ENCODE assay signal across 23 cellular contexts in the genomic region with DNA sequence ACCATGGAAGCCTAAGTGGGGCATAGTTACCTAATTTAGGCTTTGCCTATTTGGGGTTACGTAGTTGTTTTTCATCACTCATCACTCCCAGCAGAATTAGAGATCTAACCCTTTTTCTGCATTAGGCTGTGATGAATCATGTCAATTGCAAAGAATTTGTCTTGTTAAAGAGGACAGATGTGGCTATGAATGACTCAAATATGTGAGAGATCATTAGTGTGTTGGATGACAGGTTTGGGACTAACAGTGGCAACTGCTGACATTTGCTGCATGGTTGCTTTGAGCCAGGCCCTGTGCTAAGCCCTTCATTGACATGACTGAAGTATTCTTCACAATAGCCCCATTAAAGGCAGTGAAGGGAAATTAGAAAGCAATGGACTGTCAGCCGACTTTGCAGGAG.
A peak's percentile ranks its signal among the peaks of the same experiment; 100 is the strongest.
DNase-seq lines count a peak whose midpoint lies in the region; ATAC-seq and TF ChIP-seq lines count a peak whose summit lies in the region.
"Had no signal": no experiment of that assay in that cellular context is flagged by ENCODE, and none has a peak within 500 bp of the region (broad histone marks: within the 10 kb centered on the region; RNA-seq: fewer than 3 reads in every experiment).

No MANE protein-coding gene starts in this region.

- H3K27me3 ChIP-seq in PC-3 (ENCODE audit: low read length) (no peaks in the 10 kb centered on the region), osteoblast (ENCODE audit: insufficient read depth, low read length) (no peaks in the 10 kb centered on the region), colonic mucosa (no peaks in the 10 kb centered on the region)
- H3K27me3 ChIP-seq: SJSA1 had no signal

- no peaks in the 10 kb centered on the region for H4K20me1 ChIP-seq in PC-3 (ENCODE audit: low read length)
- no peaks in the 10 kb centered on the region for H4K20me1 ChIP-seq in osteoblast (ENCODE audit: insufficient read depth, low read length)

- no peaks in the 10 kb centered on the region for H3K9me3 ChIP-seq in PC-3 (ENCODE audit: low read length)
- no peaks in the 10 kb centered on the region for H3K9me3 ChIP-seq in osteoblast (ENCODE audit: low read depth, low read length)
- no peaks in the 10 kb centered on the region for H3K9me3 ChIP-seq in colonic mucosa
- H3K9me3 ChIP-seq: SJSA1 had no signal

- H3K4me3 ChIP-seq in PC-3 (ENCODE audit: low read length) (no peak overlapping the region), osteoblast (ENCODE audit: insufficient read depth, low read length) (no peak overlapping the region), colonic mucosa (no peak overlapping the region)
- H3K4me3 ChIP-seq: SJSA1 had no signal

- POLR2A ChIA-PET in PC-3 (lab: Charles Lee; ENCODE audit: unreplicated experiment): no interaction called here

- no peak overlapping the region for H3K27ac ChIP-seq in PC-3 (ENCODE audit: low read length)
- no peak overlapping the region for H3K27ac ChIP-seq in osteoblast (ENCODE audit: low read depth, low read length)
- H3K27ac ChIP-seq in colonic mucosa: no peak overlapping the region
- H3K27ac ChIP-seq: 22Rv1, C4-2B, SJSA1 had no signal

- CTCF ChIA-PET in PC-3 (lab: Charles Lee): no interaction called here

- H3K4me1 ChIP-seq in PC-3 (ENCODE audit: insufficient read depth, low read length) (no peaks in the 10 kb centered on the region), osteoblast (ENCODE audit: insufficient read depth, low read length) (peaks cover 22% of the 10 kb centered on the region), colonic mucosa (no peaks in the 10 kb centered on the region)
- H3K4me1 ChIP-seq: SJSA1 had no signal

- DNase-seq in NCI-H1694 (lab: John Stamatoyannopoulos, UW) (peak; percentile 1), NCI-H1694 treated with DMSO at 0.1 percent for 48 hours (lab: John Stamatoyannopoulos, UW) (no peak), PC-3 (no peak), osteoblast (ENCODE audit: insufficient read length, low spot score, missing footprints) (peak; percentile 79), colonic mucosa (no peak), nucleus accumbens (lab: John Stamatoyannopoulos, UW) (no peak)
- DNase-seq: ACHN, AML-193, DMS53, GOT3, Kasumi-1, NCI-H1092 treated with DMSO at 0.1 percent for 48 hours, NCI-H1436 treated with DMSO at 0.1 percent for 48 hours, NCI-H2029 treated with DMSO at 0.1 percent for 48 hours, NCI-H2171, NCI-H526 had no signal

- no peak overlapping the region for H2AFZ ChIP-seq in PC-3 (ENCODE audit: low read length)
- no peak overlapping the region for H2AFZ ChIP-seq in osteoblast (ENCODE audit: low read length)

- no peak overlapping the region for H3K4me2 ChIP-seq in PC-3 (ENCODE audit: low read length)
- no peak overlapping the region for H3K4me2 ChIP-seq in osteoblast (ENCODE audit: insufficient read depth, low read length)

- H3K79me2 ChIP-seq in PC-3 (ENCODE audit: low read length) (no peaks in the 10 kb centered on the region), osteoblast (ENCODE audit: insufficient read depth, low read length) (no peaks in the 10 kb centered on the region)

- no peaks in the 10 kb centered on the region for H3K36me3 ChIP-seq in PC-3 (ENCODE audit: low read depth, low read length)
- no peaks in the 10 kb centered on the region for H3K36me3 ChIP-seq in osteoblast (ENCODE audit: insufficient read depth, low read length)
- no peaks in the 10 kb centered on the region for H3K36me3 ChIP-seq in colonic mucosa
- H3K36me3 ChIP-seq: SJSA1 had no signal

- BruUV-seq in PC-3 (replicated peaks; lab: Mats Ljungman, UMichigan): no TSS peak

- H3K9ac ChIP-seq in PC-3 (ENCODE audit: low read length) (no peak overlapping the region), colonic mucosa (ENCODE audit: low read depth in 2 of 2, low read length in 2 of 2) (no peak overlapping the region)

- no peaks in the 10 kb centered on the region for H3F3A ChIP-seq in PC-3 (ENCODE audit: low read length, unreplicated experiment)

- 0 out of 2 replicates have a peak, but pooled peaks have one; percentile 24 for ATAC-seq in PC-3
- ATAC-seq in esophagus mucosa: peak; percentile 84
- ATAC-seq in GM19397 (IDR thresholded peaks at IDR 0.05; ENCODE audit: unreplicated experiment): no peak
- ATAC-seq: HCT116, Right ventricle myocardium inferior had no signal

- intact Hi-C loops in PC-3 (cut with micrococcal nuclease): no loop called here
- intact Hi-C loops in colonic mucosa (cut with DNase I): no loop called here

- no peak for TF ChIP-seq CTCF in PC-3 (conservative IDR thresholded peaks at IDR 0.05; ENCODE audit: low read depth, low read length)
- TF ChIP-seq CTCF in osteoblast (IDR thresholded peaks at IDR 0.05; ENCODE audit: extremely low read depth, low read depth, low read length): no peak
- no peak for TF ChIP-seq CTCF in colonic mucosa (IDR thresholded peaks at IDR 0.05)

- H3K9me2 ChIP-seq in PC-3 (replicated peaks; ENCODE audit: low read length): no peaks in the 10 kb centered on the region

Comparison
In these comparisons a context has a peak if more than half of its experiments do, and no peak if none do; other contexts are left out.
1. DNase-seq: peak in NCI-H1694 (single experiment) and osteoblast (single experiment); none in NCI-H1694 treated with DMSO at 0.1 percent for 48 hours (single experiment), PC-3 (single experiment), colonic mucosa (single experiment) and nucleus accumbens (0 of 56).